Comparison of ENCODE assay signal across 9 cellular contexts in the genomic region with DNA sequence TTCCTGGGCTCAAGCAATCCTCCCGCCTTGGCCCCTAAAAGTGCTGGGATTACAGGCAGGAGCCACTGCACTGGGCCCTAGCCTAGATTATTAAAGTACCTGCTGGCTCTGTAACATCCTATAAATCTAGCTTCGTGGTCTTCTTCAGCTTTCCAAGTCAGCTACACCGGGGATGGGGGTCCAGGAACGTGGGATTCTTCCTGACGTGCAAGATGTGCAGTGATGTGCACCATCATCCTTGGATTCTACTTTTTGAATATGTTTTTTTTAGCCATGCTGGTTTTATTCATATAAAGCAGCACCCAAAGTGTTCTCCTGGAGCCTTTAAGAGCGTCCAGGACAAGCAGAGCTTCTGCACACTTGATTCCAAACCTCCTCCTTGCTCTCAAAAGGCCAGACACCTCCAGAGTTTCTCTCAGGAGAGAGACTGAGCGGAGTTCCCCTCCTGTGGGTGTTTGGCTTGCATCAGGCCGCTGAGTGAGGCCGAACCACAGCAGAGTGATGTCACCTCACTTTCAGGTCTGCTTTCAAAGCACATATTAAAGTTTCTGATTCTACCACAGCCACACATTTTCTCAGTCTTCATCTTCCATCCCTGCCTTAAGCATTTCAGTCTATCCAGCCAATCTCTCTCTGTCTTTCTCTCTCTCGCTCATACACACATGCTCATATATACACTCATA. TPM values are rescaled to one million over a fixed set of nuclear protein-coding genes. Genes with fewer than 3 reads are reported as not detected.
DNase-seq lines count a peak whose midpoint lies in the region; ATAC-seq and TF ChIP-seq lines count a peak whose summit lies in the region.
"Had no signal": no experiment of that assay in that cellular context is flagged by ENCODE, and none has a peak within 500 bp of the region (broad histone marks: within the 10 kb centered on the region; RNA-seq: fewer than 3 reads in every experiment).

No MANE protein-coding gene starts in this region.

- peak overlapping the region; percentile 92 for H3K27ac Mint-ChIP-seq in CD8-positive, alpha-beta T cell
- H3K27ac Mint-ChIP-seq in naive B cell: peak overlapping the region; percentile 96 to 99 (median 98)

- H3K4me3 Mint-ChIP-seq in CD8-positive, alpha-beta T cell: peak overlapping the region; percentile 29
- peak overlapping the region; percentile 17 to 88 (median 66) for H3K4me3 Mint-ChIP-seq in naive B cell

- POLR2A ChIA-PET in CD8-positive, alpha-beta T cell (lab: Charles Lee): interaction anchor here (0.6 to 3.9 kb wide), 21 partner anchors 10 to 231 kb away, joined by 3 to 60 read pairs (median 6); a partner anchor contains a TSS

- H3K4me1 ChIP-seq in CD8-positive, alpha-beta T cell (ENCODE audit: insufficient read depth, low read length): peaks cover 66% of the 10 kb centered on the region

- H3K36me3 ChIP-seq in CD8-positive, alpha-beta T cell (ENCODE audit: insufficient read depth, low read length): no peaks in the 10 kb centered on the region

- DNase-seq in CD8-positive, alpha-beta T cell: peak; percentile 66 to 92 (median 79)
- DNase-seq in NB4 (ENCODE audit: low read depth) (peak; percentile 23), naive B cell (peak; percentile 85), NCI-H748 (lab: John Stamatoyannopoulos, UW; ENCODE audit: unreplicated experiment) (no peak), NCI-H1694 (lab: John Stamatoyannopoulos, UW) (no peak), NCI-H2029 (lab: John Stamatoyannopoulos, UW) (no peak)
- DNase-seq in activated T-helper 9 cell treated with anti-CD3 and anti-CD28 coated beads, Interleukin-2, amount 50 U/mL, for 16 hours (ENCODE audit: low read depth): peak; percentile 79
- DNase-seq: DND-41 had no signal

- peak overlapping the region; percentile 36 for H3K4me3 ChIP-seq in CD8-positive, alpha-beta T cell (ENCODE audit: low read depth, low read length)
- no peak overlapping the region for H3K4me3 ChIP-seq in NB4 (ENCODE audit: low read depth, low read length)

- H3K27me3 ChIP-seq in CD8-positive, alpha-beta T cell (ENCODE audit: insufficient read depth, low read length): no peaks in the 10 kb centered on the region

- TF ChIP-seq CTCF in CD8-positive, alpha-beta T cell (IDR thresholded peaks at IDR 0.05): no peak
- no peak for TF ChIP-seq CTCF in NB4 (IDR thresholded peaks at IDR 0.05; ENCODE audit: low read depth, low read length)

- CTCF ChIA-PET in CD8-positive, alpha-beta T cell (lab: Charles Lee): interaction anchor here (0.8 to 3.1 kb wide), 15 partner anchors 11 to 229 kb away, joined by 3 to 20 read pairs (median 5); no protein-coding TSS in a partner anchor

- H3K36me3 Mint-ChIP-seq in CD8-positive, alpha-beta T cell: peaks cover 3% of the 10 kb centered on the region
- H3K36me3 Mint-ChIP-seq in naive B cell: peaks cover 0 to 9% of the 10 kb centered on the region in 2 donors

- peak; percentile 71 for ATAC-seq in CD8-positive, alpha-beta T cell
- peak; percentile 64 for ATAC-seq in GM21576 (IDR thresholded peaks at IDR 0.05; ENCODE audit: unreplicated experiment)
- ATAC-seq in naive B cell (ENCODE audit: low read depth in 2 of 2): peak; percentile 79

- intact Hi-C loops in CD8-positive, alpha-beta T cell (cut with DNase I, micrococcal nuclease): loop anchor here (1.0 to 5.0 kb wide), 8 partner anchors 13 to 220 kb away; a partner anchor contains a TSS

- peaks cover 72% of the 10 kb centered on the region for H3K4me1 Mint-ChIP-seq in CD8-positive, alpha-beta T cell (ENCODE audit: low read depth)
- peaks cover 51 to 76% (median 65%) of the 10 kb centered on the region in 3 donors for H3K4me1 Mint-ChIP-seq in naive B cell

- no peaks in the 10 kb centered on the region for H3K27me3 Mint-ChIP-seq in CD8-positive, alpha-beta T cell (ENCODE audit: low read depth)
- H3K27me3 Mint-ChIP-seq in naive B cell: no peaks in the 10 kb centered on the region

- peak overlapping the region; percentile 89 for H3K27ac ChIP-seq in CD8-positive, alpha-beta T cell (ENCODE audit: low read depth, low read length)

- TF ChIP-seq POLR2A in NB4 (IDR thresholded peaks at IDR 0.05; ENCODE audit: extremely low read depth, insufficient read length): no peak

- no peaks in the 10 kb centered on the region for H3K9me3 ChIP-seq in CD8-positive, alpha-beta T cell (ENCODE audit: low read length)

- H3K9me3 Mint-ChIP-seq in CD8-positive, alpha-beta T cell: no peaks in the 10 kb centered on the region
- no peaks in the 10 kb centered on the region for H3K9me3 Mint-ChIP-seq in naive B cell

RNA-seq across cellular contexts. Expression of a gene that starts 33.4 kb away (rescaled TPM):
- 10 to 100 TPM; 38.2 to 39.6 TPM for total RNA-seq in CD8-positive, alpha-beta T cell
- polyA plus RNA-seq in naive B cell (ENCODE audit: low read depth in 6 of 6): 10 to 100 TPM; 24.5 to 43.3 (median 36.5) TPM

Comparison
In these comparisons a context has a peak if more than half of its experiments do, and no peak if none do; other contexts are left out.
1. DNase-seq: peak in CD8-positive, alpha-beta T cell (7 of 7), NB4 (single experiment), activated T-helper 9 cell treated with anti-CD3 and anti-CD28 coated beads, Interleukin-2, amount 50 U/mL, for 16 hours (single experiment) and naive B cell (single experiment); none in NCI-H748 (single experiment), NCI-H1694 (single experiment) and NCI-H2029 (single experiment).
2. Peak in every context shown above with its lines, with median percentiles within 50 percentile points of each other: ATAC-seq.